ENCODE assay signal across 26 cellular contexts in the genomic region with DNA sequence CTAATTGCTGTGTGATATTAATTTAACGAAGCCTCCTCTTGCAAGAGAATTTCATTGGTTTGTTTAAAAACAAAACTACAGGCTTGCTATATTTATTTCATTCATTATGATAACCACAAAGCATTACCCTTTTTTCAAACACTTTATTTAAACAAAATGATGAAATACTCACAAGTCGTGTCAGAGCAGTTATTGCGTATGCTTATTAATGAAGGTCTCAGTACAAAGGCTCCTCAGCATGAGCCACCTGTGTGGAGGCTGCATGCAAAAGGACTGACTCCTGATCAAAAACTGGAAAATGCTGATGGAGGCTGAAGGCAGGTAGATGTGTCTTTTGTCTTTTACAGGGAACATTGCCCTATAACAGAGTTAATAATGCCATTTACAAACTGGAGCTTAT.
"Had no signal": no experiment of that assay in that cellular context is flagged by ENCODE, and none has a peak within 500 bp of the region (broad histone marks: within the 10 kb centered on the region; RNA-seq: fewer than 3 reads in every experiment).

No MANE protein-coding gene starts in this region.

- H3K27ac ChIP-seq: KMS-11 had no signal

- H3K36me3 ChIP-seq: MG63 had no signal

- H3K4me2 ChIP-seq: KMS-11 had no signal

- H3K9ac ChIP-seq: KMS-11 had no signal

- DNase-seq: activated B cell treated with CpG ODN at 0.5 μM for 24 hours; activated CD4-positive, alpha-beta memory T cell treated with anti-CD3 and anti-CD28 coated beads for 36 hours; activated CD4-positive, alpha-beta T cell treated with anti-CD3 and anti-CD28 coated beads for 1 hour; activated CD4-positive, alpha-beta T cell treated with anti-CD3 and anti-CD28 coated beads, Interleukin-2, amount 10 ng/mL, durations not matched to agents 7 days and 5 days; activated CD8-positive, alpha-beta memory T cell treated with anti-CD3 and anti-CD28 coated beads for 24 hours; activated gamma-delta T cell; activated naive CD4-positive, alpha-beta T cell treated with anti-CD3 and anti-CD28 coated beads for 36 hours; activated T-cell treated with anti-CD3 and anti-CD28 coated beads for 4 hours; activated T-cell treated with anti-CD3 and anti-CD28 coated beads, Interleukin-2, amount 50 U/mL, for 48 hours; amygdala; MG63; NCI-H1092; NCI-H1694 treated with DMSO at 0.1 percent for 48 hours; NCI-H2029 treated with DMSO at 0.1 percent for 48 hours; NCI-H345; NCI-H510A; NCI-H526 treated with DMSO at 0.1 percent for 48 hours; NCI-H82; Right ventricle myocardium superior; T-helper 17 cell; T-helper 9 cell had no signal

- H3K9me3 ChIP-seq: MG63 had no signal

- H3K27me3 ChIP-seq: MG63 had no signal

- ATAC-seq: activated T-helper 17 cell treated with anti-CD3 and anti-CD28 coated beads, Interleukin-2, amount 50 U/mL, for 72 hours; HepG2; T-helper 17 cell had no signal

- FAIRE-seq: astrocyte, HepG2, TTC549 had no signal

- H3K4me3 ChIP-seq: MG63 had no signal
